Comparison of ENCODE assay signal across 9 cellular contexts in the genomic region with DNA sequence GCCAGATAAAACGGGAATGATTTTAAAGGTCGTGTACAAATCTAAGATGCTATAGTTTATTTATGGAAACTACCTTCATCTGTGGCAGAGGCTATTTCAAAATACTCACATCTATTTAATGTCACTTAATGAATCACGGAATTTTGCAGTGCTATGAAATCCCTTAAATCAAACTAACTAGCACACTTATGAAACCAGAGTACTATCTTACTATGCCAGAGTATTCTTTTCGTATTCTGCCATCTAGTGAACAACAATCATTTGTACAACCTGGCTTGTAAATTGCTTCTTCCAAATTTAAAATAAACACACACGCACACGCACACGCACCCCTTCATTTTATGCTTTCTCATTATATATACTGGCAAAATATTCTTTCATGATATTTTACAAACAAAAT.
DNase-seq lines count a peak whose midpoint lies in the region; ATAC-seq and FAIRE-seq lines count a peak whose summit lies in the region.
"Had no signal": no experiment of that assay in that cellular context is flagged by ENCODE, and none has a peak within 500 bp of the region (broad histone marks: within the 10 kb centered on the region; RNA-seq: fewer than 3 reads in every experiment).

No MANE protein-coding gene starts in this region.

- ATAC-seq in left cardiac atrium (peak; percentile 71 to 77), GM19395 (IDR thresholded peaks at IDR 0.05; ENCODE audit: unreplicated experiment) (no peak), GM21723 (IDR thresholded peaks at IDR 0.05; ENCODE audit: unreplicated experiment) (no peak), GM21367 (IDR thresholded peaks at IDR 0.05; ENCODE audit: unreplicated experiment) (no peak)

- DNase-seq in NCI-H82 (lab: John Stamatoyannopoulos, UW) (peak; percentile 37), NCI-H82 treated with DMSO at 0.1 percent for 48 hours (lab: John Stamatoyannopoulos, UW; ENCODE audit: unreplicated experiment) (no peak), SK-N-DZ (ENCODE audit: low spot score) (peak; percentile 12), left cardiac atrium (no peak), urothelium cell line (ENCODE audit: low spot score) (peak; percentile 30)
- DNase-seq: DND-41 had no signal

- intact Hi-C loops in left cardiac atrium (cut with DNase I): loop anchor here (5.0 to 10.0 kb wide), 5 partner anchors 506 to 1239 kb away; no protein-coding TSS in a partner anchor

- peak; percentile 93 for FAIRE-seq in urothelium cell line (lab: Jason Lieb, UNC)

Comparison
In these comparisons a context has a peak if more than half of its experiments do, and no peak if none do; other contexts are left out.
1. DNase-seq: peak in NCI-H82 (single experiment), SK-N-DZ (single experiment) and urothelium cell line (single experiment); none in NCI-H82 treated with DMSO at 0.1 percent for 48 hours (single experiment) and left cardiac atrium (single experiment).
2. ATAC-seq: peak in left cardiac atrium (2 of 2); none in GM19395 (single experiment), GM21723 (single experiment) and GM21367 (single experiment).